1 cellular context compared by ENCODE assay signal in genomic region chr20:46139243-46139889, GRCh38.
A peak's percentile ranks its signal among the peaks of the same experiment; 100 is the strongest.
TF ChIP-seq lines count a peak whose summit lies in the region.

No MANE protein-coding gene starts in this region.

TF ChIP-seq in HepG2, 621 proteins besides CTCF, POLR2A, EP300 and RAD21:
- no peak for TF ChIP-seq ZNF703 (CRISPR knock-in tag; IDR thresholded peaks at IDR 0.05; ENCODE audit: borderline replicate concordance)
- no peak for TF ChIP-seq ZNF670 (CRISPR knock-in tag; IDR thresholded peaks at IDR 0.05; ENCODE audit: borderline replicate concordance)
- TF ChIP-seq ZNF687 (CRISPR knock-in tag; IDR thresholded peaks at IDR 0.05) = 0 out of 2 replicates have a peak, but pooled peaks have one; percentile 11
- TF ChIP-seq SNAPC5 (CRISPR knock-in tag; IDR thresholded peaks at IDR 0.05; ENCODE audit: borderline replicate concordance) = no peak
